ENCODE assay signal across 2 cellular contexts in genomic region chr16:48565752-48566151, GRCh38.
TF ChIP-seq lines count a peak whose summit lies in the region.

No MANE protein-coding gene starts in this region.

TF ChIP-seq in HepG2, 621 proteins besides CTCF, POLR2A, EP300 and RAD21:
- no peak for TF ChIP-seq ZNF775 (CRISPR knock-in tag; IDR thresholded peaks at IDR 0.05; ENCODE audit: borderline replicate concordance)
- no peak for TF ChIP-seq PLSCR1 (CRISPR knock-in tag; IDR thresholded peaks at IDR 0.05; ENCODE audit: borderline replicate concordance)
- no peak for TF ChIP-seq ZNF343 (CRISPR knock-in tag; IDR thresholded peaks at IDR 0.05)
- TF ChIP-seq ZBTB44 (CRISPR knock-in tag; IDR thresholded peaks at IDR 0.05), result no peak
- peak; percentile 26 to 43; a peak in 2 of 4 replicates for TF ChIP-seq MAFK (conservative IDR thresholded peaks at IDR 0.05 in 1 of 2, IDR thresholded peaks at IDR 0.05 in 1 of 2; ENCODE audit: low read length in 2 of 2)
- TF ChIP-seq ZNF564 (CRISPR knock-in tag; IDR thresholded peaks at IDR 0.05), result no peak
- TF ChIP-seq BCLAF1 (IDR thresholded peaks at IDR 0.05), result no peak
- 0 out of 2 replicates have a peak, but pooled peaks have one; percentile 21 for TF ChIP-seq MAFF (IDR thresholded peaks at IDR 0.05; ENCODE audit: low read depth, low read length)

TF ChIP-seq in K562, 482 proteins besides CTCF, POLR2A, EP300 and RAD21:
- TF ChIP-seq ATF4 (CRISPR knock-in tag; IDR thresholded peaks at IDR 0.05), result no peak
- peak; percentile 26; the same call in 1 of the 2 replicates for TF ChIP-seq ZNF316 (IDR thresholded peaks at IDR 0.05)
TF ChIP-seq in K562: peak in this region for 1.
